8 cellular contexts compared by ENCODE assay signal in the genomic region with DNA sequence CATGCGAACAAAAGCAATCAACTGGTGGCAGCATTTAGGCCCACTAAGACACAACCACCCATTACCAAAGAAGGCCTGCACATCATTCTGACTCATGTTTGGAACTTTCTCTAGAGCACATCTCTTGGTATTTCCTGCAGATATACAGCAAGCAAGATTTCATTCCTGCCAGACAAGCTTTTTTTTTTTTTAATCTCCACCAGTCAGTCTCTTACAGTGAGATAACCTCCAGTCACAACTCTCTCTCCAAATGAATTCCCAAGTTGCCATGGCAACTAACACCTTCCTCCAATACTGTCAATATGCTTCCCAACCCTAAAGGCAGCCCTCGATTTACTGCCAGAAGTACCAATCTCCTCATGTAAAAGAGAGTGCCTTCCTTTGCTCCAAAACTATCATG. TPM values are rescaled to one million over a fixed set of nuclear protein-coding genes. Genes with fewer than 3 reads are reported as not detected.
DNase-seq lines count a peak whose midpoint lies in the region; ATAC-seq and TF ChIP-seq lines count a peak whose summit lies in the region.
"Not testable (repeated sequence)": the region's sequence is repeated elsewhere in the genome, so short reads cannot be mapped to it uniquely, and the experiment has no call there.
"Had no signal": no experiment of that assay in that cellular context is flagged by ENCODE, and none has a peak within 500 bp of the region (broad histone marks: within the 10 kb centered on the region; RNA-seq: fewer than 3 reads in every experiment).

No MANE protein-coding gene starts in this region.

- not testable (repeated sequence) for BruUV-seq in PC-3 (replicated peaks; lab: Mats Ljungman, UMichigan)

- H2AFZ ChIP-seq in GM23338; PC-3 (ENCODE audit: low read length): not testable (repeated sequence)

- not testable (repeated sequence) for H3K4me1 Mint-ChIP-seq in GM23338; WTC11; chondrocyte (ENCODE audit: low read depth); nephron progenitor cell; stimulated activated effector memory CD8-positive, alpha-beta T cell treated with anti-CD3 and anti-CD28 coated beads, Interleukin-12 subunit alpha, Interleukin-12 subunit beta, amount 100 ng/mL, for 72 hours

- POLR2A ChIA-PET in PC-3 (lab: Charles Lee; ENCODE audit: unreplicated experiment); WTC11 (lab: Charles Lee): not testable (repeated sequence)

- not testable (repeated sequence) for H3K9me3 Mint-ChIP-seq in GM23338; WTC11; chondrocyte (ENCODE audit: low read depth); nephron progenitor cell; stimulated activated effector memory CD8-positive, alpha-beta T cell treated with anti-CD3 and anti-CD28 coated beads, Interleukin-12 subunit alpha, Interleukin-12 subunit beta, amount 100 ng/mL, for 72 hours

- not testable (repeated sequence) for H3K4me3 ChIP-seq in GM23338; PC-3 (ENCODE audit: low read length)

- not testable (repeated sequence) for H3K27ac Mint-ChIP-seq in GM23338; WTC11; stimulated activated effector memory CD8-positive, alpha-beta T cell treated with anti-CD3 and anti-CD28 coated beads, Interleukin-12 subunit alpha, Interleukin-12 subunit beta, amount 100 ng/mL, for 72 hours
- peak overlapping the region; percentile 51 for H3K27ac Mint-ChIP-seq in chondrocyte (ENCODE audit: unreplicated experiment)
- H3K27ac Mint-ChIP-seq in nephron progenitor cell, result peak overlapping the region; percentile 54

- H3K27me3 ChIP-seq in GM23338 (ENCODE audit: insufficient read depth); PC-3 (ENCODE audit: low read length): not testable (repeated sequence)

- not testable (repeated sequence) for H3K4me2 ChIP-seq in GM23338; PC-3 (ENCODE audit: low read length)

- not testable (repeated sequence) for H3K27me3 Mint-ChIP-seq in GM23338 (ENCODE audit: insufficient read depth, low read depth, poor library complexity); WTC11 (ENCODE audit: low read depth); chondrocyte (ENCODE audit: low read depth); nephron progenitor cell (ENCODE audit: low read depth, poor library complexity)

- DNase-seq in GM23338 (ENCODE audit: low spot score); PC-3; WTC11 (ENCODE audit: low spot score); chondrocyte (ENCODE audit: low spot score); left lobe of liver (ENCODE audit: low spot score); nephron progenitor cell; stimulated activated effector memory CD8-positive, alpha-beta T cell treated with anti-CD3 and anti-CD28 coated beads, Interleukin-12 subunit alpha, Interleukin-12 subunit beta, amount 100 ng/mL, for 72 hours (ENCODE audit: low spot score in 2 of 2): not testable (repeated sequence)

- H3K9me2 ChIP-seq in GM23338 (ENCODE audit: insufficient read depth); PC-3 (replicated peaks; ENCODE audit: low read length): not testable (repeated sequence)

- intact Hi-C loops in PC-3 (cut with micrococcal nuclease), result not testable (repeated sequence)

- not testable (repeated sequence) for H3K79me2 ChIP-seq in GM23338 (replicated peaks; ENCODE audit: insufficient read depth); PC-3 (ENCODE audit: low read length)

- not testable (repeated sequence) for H3K9ac ChIP-seq in PC-3 (ENCODE audit: low read length)

- H3K36me3 Mint-ChIP-seq in GM23338 (ENCODE audit: low read depth); WTC11; chondrocyte (ENCODE audit: low read depth); nephron progenitor cell (ENCODE audit: low read depth); stimulated activated effector memory CD8-positive, alpha-beta T cell treated with anti-CD3 and anti-CD28 coated beads, Interleukin-12 subunit alpha, Interleukin-12 subunit beta, amount 100 ng/mL, for 72 hours: not testable (repeated sequence)

- not testable (repeated sequence) for H3K27ac ChIP-seq in GM23338 (ENCODE audit: low read depth); PC-3 (ENCODE audit: low read length)

- CTCF ChIA-PET in PC-3 (lab: Charles Lee); WTC11 (lab: Charles Lee): not testable (repeated sequence)

- H3K4me3 Mint-ChIP-seq in GM23338; WTC11; chondrocyte (ENCODE audit: unreplicated experiment); nephron progenitor cell; stimulated activated effector memory CD8-positive, alpha-beta T cell treated with anti-CD3 and anti-CD28 coated beads, Interleukin-12 subunit alpha, Interleukin-12 subunit beta, amount 100 ng/mL, for 72 hours: not testable (repeated sequence)

- peak; percentile 79 for ATAC-seq in GM23338
- peak; percentile 51 for ATAC-seq in PC-3
- peak; percentile 60; the same call in 1 of the 2 replicates for ATAC-seq in WTC11
- ATAC-seq in left lobe of liver, result peak; percentile 15
- ATAC-seq in stimulated activated effector memory CD8-positive, alpha-beta T cell treated with anti-CD3 and anti-CD28 coated beads, Interleukin-12 subunit alpha, Interleukin-12 subunit beta, amount 100 ng/mL, for 72 hours, result peak; percentile 48

- not testable (repeated sequence) for H3K4me1 ChIP-seq in GM23338 (ENCODE audit: insufficient read depth); PC-3 (ENCODE audit: insufficient read depth, low read length)

- H4K20me1 ChIP-seq in GM23338 (replicated peaks; ENCODE audit: insufficient read depth); PC-3 (ENCODE audit: low read length): not testable (repeated sequence)

- TF ChIP-seq CTCF in GM23338 (conservative IDR thresholded peaks at IDR 0.05; ENCODE audit: low read depth in 2 of 2); PC-3 (conservative IDR thresholded peaks at IDR 0.05; ENCODE audit: low read depth, low read length); WTC11 (IDR thresholded peaks at IDR 0.05); chondrocyte (IDR thresholded peaks at IDR 0.05); nephron progenitor cell (IDR thresholded peaks at IDR 0.05): not testable (repeated sequence)

- H3K9me3 ChIP-seq in PC-3 (ENCODE audit: low read length), result not testable (repeated sequence)

- not testable (repeated sequence) for H3K36me3 ChIP-seq in GM23338 (ENCODE audit: insufficient read depth); PC-3 (ENCODE audit: low read depth, low read length)

- not testable (repeated sequence) for H3F3A ChIP-seq in GM23338 (replicated peaks; ENCODE audit: low read depth); PC-3 (ENCODE audit: low read length, unreplicated experiment)

RNA-seq across cellular contexts. Expression of gene SRGAP2B, which starts 59.1 kb away (rescaled TPM):
- 16.3 and 28.8 TPM in 2 replicates for total RNA-seq in GM23338 (2014; rRNA removed; shearing (Covaris generic))
- polyA plus RNA-seq in GM23338 (2016; fragmentation: Nextera tagmentation; extraction: Ambion mirVana), result 9.8 and 17.4 TPM in 2 replicates
- total RNA-seq in PC-3 (2014; rRNA removed), result 14.3 and 15.6 TPM in 2 replicates
- total RNA-seq in WTC11 (2021), result 48.4 to 64.8 TPM (median 48.7 TPM) in 3 replicates
- total RNA-seq in chondrocyte, result 37.9 to 41.2 TPM (median 40.6 TPM) in 3 replicates
- total RNA-seq in left lobe of liver, result 6.4 TPM

RNA-seq across cellular contexts. Expression of gene FAM72D, which starts 59.8 kb away (rescaled TPM):
- total RNA-seq in GM23338 (2014; rRNA removed; shearing (Covaris generic)), result 8.2 and 12.5 TPM in 2 replicates
- 13.1 and 14.7 TPM in 2 replicates for polyA plus RNA-seq in GM23338 (2016; fragmentation: Nextera tagmentation; extraction: Ambion mirVana)
- total RNA-seq in PC-3 (2014; rRNA removed), result 7.8 and 10.7 TPM in 2 replicates
- total RNA-seq in WTC11 (2021), result 12.8 to 14.3 TPM (median 12.9 TPM) in 3 replicates
- 0.44 to 0.45 TPM in 2 of 3 replicates, not detected in the other for total RNA-seq in chondrocyte
- total RNA-seq in left lobe of liver, result not detected
- total RNA-seq: CD4-positive, alpha-beta T cell had no signal

Comparison
In these comparisons a context has a peak if more than half of its experiments do, and no peak if none do; other contexts are left out.
1. ATAC-seq: peak in every context shown above with its lines; median percentile 79 in GM23338; 60 in WTC11; 51 in PC-3; 48 in stimulated activated effector memory CD8-positive, alpha-beta T cell treated with anti-CD3 and anti-CD28 coated beads, Interleukin-12 subunit alpha, Interleukin-12 subunit beta, amount 100 ng/mL, for 72 hours; 15 in left lobe of liver.